24 cellular contexts compared by ENCODE assay signal in genomic region chr7:27303021-27303420, GRCh38.
DNase-seq lines count a peak whose midpoint lies in the region; ATAC-seq, FAIRE-seq and TF ChIP-seq lines count a peak whose summit lies in the region.
"Had no signal": no experiment of that assay in that cellular context is flagged by ENCODE, and none has a peak within 500 bp of the region (broad histone marks: within the 10 kb centered on the region; RNA-seq: fewer than 3 reads in every experiment).

No MANE protein-coding gene starts in this region.

- no peak for TF ChIP-seq POLR2A in testis (IDR thresholded peaks at IDR 0.05)

- intact Hi-C loops in testis (cut with DNase I; ENCODE audit: low total_unique reads) = no loop called here
- intact Hi-C loops in CD4-positive, alpha-beta T cell (cut with DNase I, micrococcal nuclease) = no loop called here

- FAIRE-seq in frontal cortex (lab: Jason Lieb, UNC) = no peak

- CTCF ChIA-PET in CD4-positive, alpha-beta T cell (lab: Charles Lee) = no interaction called here

- peaks cover 50% of the 10 kb centered on the region for H3K27me3 Mint-ChIP-seq in CD4-positive, alpha-beta T cell
- H3K27me3 Mint-ChIP-seq in natural killer cell treated with Interleukin-12 subunit alpha and Interleukin-12 subunit beta and Interleukin-15 and Interleukin-18, amount 100 ng/mL, for 72 hours = peaks cover 21 to 30% of the 10 kb centered on the region in 2 donors

- H3K36me3 ChIP-seq in GM23248 (ENCODE audit: low read depth) = no peaks in the 10 kb centered on the region
- H3K36me3 ChIP-seq in testis (ENCODE audit: low read depth, missing control alignments) = no peaks in the 10 kb centered on the region
- H3K36me3 ChIP-seq: BE2C, brain microvascular endothelial cell, colonic mucosa, neutrophil, transverse colon had no signal

- H3K79me2 ChIP-seq in GM23248 (ENCODE audit: insufficient read depth) = no peaks in the 10 kb centered on the region

- POLR2A ChIA-PET in CD4-positive, alpha-beta T cell (lab: Charles Lee) = no interaction called here

- no peak overlapping the region for H3K9ac ChIP-seq in GM23248

- in situ Hi-C loops in GM23248 (cut with MboI) = no loop called here

- H3K9me3 ChIP-seq in GM23248 (ENCODE audit: low read depth) (no peaks in the 10 kb centered on the region), testis (no peaks in the 10 kb centered on the region)
- no peaks in the 10 kb centered on the region for H3K9me3 ChIP-seq in CD4-positive, alpha-beta T cell (ENCODE audit: control insufficient read depth, low read length)
- H3K9me3 ChIP-seq: BE2C, Caco-2, colonic mucosa, neutrophil, transverse colon had no signal

- no peak overlapping the region for H3K4me3 Mint-ChIP-seq in CD4-positive, alpha-beta T cell
- H3K4me3 Mint-ChIP-seq in natural killer cell treated with Interleukin-12 subunit alpha and Interleukin-12 subunit beta and Interleukin-15 and Interleukin-18, amount 100 ng/mL, for 72 hours = no peak overlapping the region
- H3K4me3 Mint-ChIP-seq: activated naive CD8-positive, alpha-beta T cell treated with anti-CD3 and anti-CD28 coated beads, Interleukin-2, amount 50 U/mL, for 24 hours had no signal

- H3K4me1 ChIP-seq in GM23248 (ENCODE audit: insufficient read depth) (no peaks in the 10 kb centered on the region), testis (peaks cover 3% of the 10 kb centered on the region)
- H3K4me1 ChIP-seq: BE2C, Caco-2, colonic mucosa, transverse colon had no signal

- no peaks in the 10 kb centered on the region for H3K36me3 Mint-ChIP-seq in CD4-positive, alpha-beta T cell (ENCODE audit: low read depth)
- H3K36me3 Mint-ChIP-seq in natural killer cell treated with Interleukin-12 subunit alpha and Interleukin-12 subunit beta and Interleukin-15 and Interleukin-18, amount 100 ng/mL, for 72 hours = no peaks in the 10 kb centered on the region

- no peak overlapping the region for H3K4me2 ChIP-seq in GM23248 (ENCODE audit: unreplicated experiment)

- no peaks in the 10 kb centered on the region for H3K4me1 Mint-ChIP-seq in CD4-positive, alpha-beta T cell (ENCODE audit: low read depth)
- no peaks in the 10 kb centered on the region for H3K4me1 Mint-ChIP-seq in natural killer cell treated with Interleukin-12 subunit alpha and Interleukin-12 subunit beta and Interleukin-15 and Interleukin-18, amount 100 ng/mL, for 72 hours (ENCODE audit: low read depth in 2 of 2)
- H3K4me1 Mint-ChIP-seq: activated naive CD8-positive, alpha-beta T cell treated with anti-CD3 and anti-CD28 coated beads, Interleukin-2, amount 50 U/mL, for 24 hours had no signal

- 0 out of 2 replicates have a peak, but pooled peaks cover 14% of the 10 kb centered on the region for H3F3A ChIP-seq in GM23248 (ENCODE audit: insufficient read depth)

- H3K27ac ChIP-seq in GM23248 (no peak overlapping the region), testis (no peak overlapping the region)
- no peak overlapping the region for H3K27ac ChIP-seq in CD4-positive, alpha-beta T cell (ENCODE audit: low read depth, low read length)
- H3K27ac ChIP-seq: brain microvascular endothelial cell, colonic mucosa, neutrophil, skin epidermis, transverse colon had no signal

- H3K27me3 ChIP-seq in GM23248 (replicated peaks; ENCODE audit: insufficient read depth) (no peaks in the 10 kb centered on the region; the same call in 1 of the 2 replicates), testis (no peaks in the 10 kb centered on the region)
- H3K27me3 ChIP-seq in CD4-positive, alpha-beta T cell (ENCODE audit: control insufficient read depth, insufficient read depth, low read length) = peaks cover 7% of the 10 kb centered on the region
- H3K27me3 ChIP-seq: brain microvascular endothelial cell, colonic mucosa, neutrophil, transverse colon had no signal

- H3K27ac Mint-ChIP-seq in CD4-positive, alpha-beta T cell = no peak overlapping the region
- H3K27ac Mint-ChIP-seq in natural killer cell treated with Interleukin-12 subunit alpha and Interleukin-12 subunit beta and Interleukin-15 and Interleukin-18, amount 100 ng/mL, for 72 hours = no peak overlapping the region
- H3K27ac Mint-ChIP-seq: activated naive CD8-positive, alpha-beta T cell treated with anti-CD3 and anti-CD28 coated beads, Interleukin-2, amount 50 U/mL, for 24 hours had no signal

- H3K4me3 ChIP-seq in GM23248 (no peak overlapping the region), epithelial cell of esophagus (ENCODE audit: low read length) (no peak overlapping the region), testis (no peak overlapping the region)
- H3K4me3 ChIP-seq: colonic mucosa, lung, skin epidermis, transverse colon had no signal

- H3K9me3 Mint-ChIP-seq in CD4-positive, alpha-beta T cell = no peaks in the 10 kb centered on the region
- no peaks in the 10 kb centered on the region for H3K9me3 Mint-ChIP-seq in natural killer cell treated with Interleukin-12 subunit alpha and Interleukin-12 subunit beta and Interleukin-15 and Interleukin-18, amount 100 ng/mL, for 72 hours
- H3K9me3 Mint-ChIP-seq: activated naive CD8-positive, alpha-beta T cell treated with anti-CD3 and anti-CD28 coated beads, Interleukin-2, amount 50 U/mL, for 24 hours had no signal

- H2AFZ ChIP-seq in GM23248 = no peak overlapping the region

- ATAC-seq in CD4-positive, alpha-beta T cell (ENCODE audit: poor library complexity) = no peak
- ATAC-seq in natural killer cell treated with Interleukin-12 subunit alpha and Interleukin-12 subunit beta and Interleukin-15 and Interleukin-18, amount 100 ng/mL, for 72 hours = no peak
- ATAC-seq: activated naive CD8-positive, alpha-beta T cell treated with anti-CD3 and anti-CD28 coated beads, Interleukin-2, amount 50 U/mL, for 24 hours had no signal

- WGBS in GM23248 (ENCODE audit: low coverage in 1 of 2, low lambda C conversion rate in 2 of 2, missing lambda C conversion rate in 2 of 2), 2 experiments = 54 to 60% methylated on average over 5 of the region's 5 CpGs
- WGBS in testis, 2 donors = 76 to 78% methylated on average over 5 of the region's 5 CpGs

- H3K9me2 ChIP-seq in GM23248 (ENCODE audit: insufficient read depth) = no peaks in the 10 kb centered on the region

- DNase-seq in GM23248 (peak; percentile 10), NCI-H1694 (lab: John Stamatoyannopoulos, UW) (peak; percentile 68), epithelial cell of esophagus (ENCODE audit: low read depth) (peak; percentile 90), testis (peak; percentile 35), frontal cortex (ENCODE audit: low spot score in 2 of 2) (no peak)
- DNase-seq in CD4-positive, alpha-beta T cell = no peak
- DNase-seq in natural killer cell treated with Interleukin-12 subunit alpha and Interleukin-12 subunit beta and Interleukin-15 and Interleukin-18, amount 100 ng/mL, for 72 hours (ENCODE audit: low spot score) = no peak
- DNase-seq: activated CD4-positive, alpha-beta T cell treated with anti-CD3 and anti-CD28 coated beads, Interleukin-2, amount 50 U/mL, for 1 hour; activated CD8-positive, alpha-beta memory T cell treated with anti-CD3 and anti-CD28 coated beads, Interleukin-2, amount 50 U/mL, for 4 hours; activated naive CD8-positive, alpha-beta T cell treated with anti-CD3 and anti-CD28 coated beads, Interleukin-2, amount 50 U/mL, for 24 hours; BE2C; brain microvascular endothelial cell; Caco-2; colonic mucosa; foreskin melanocyte; hypothalamus; NCI-H2081; SHP77 treated with DMSO at 0.1 percent for 48 hours; stimulated activated CD4-positive, alpha-beta T cell treated with anti-CD3 and anti-CD28 coated beads, Interleukin-2, amount 100 ng/mL, for 24 hours; stimulated activated naive CD4-positive, alpha-beta T cell treated with Interleukin-2 at 50 U/mL for 16 hours; transverse colon had no signal

- TF ChIP-seq CTCF in epithelial cell of esophagus (IDR thresholded peaks at IDR 0.05; ENCODE audit: insufficient read depth, low read depth, low read length, missing control alignments) (no peak), testis (IDR thresholded peaks at IDR 0.05) (no peak)
- no peak for TF ChIP-seq CTCF in CD4-positive, alpha-beta T cell (IDR thresholded peaks at IDR 0.05)

- no peaks in the 10 kb centered on the region for H4K20me1 ChIP-seq in GM23248 (ENCODE audit: insufficient read depth)

Comparison
In these comparisons a context has a peak if more than half of its experiments do, and no peak if none do; other contexts are left out.
1. DNase-seq: peak in GM23248 (single experiment), NCI-H1694 (single experiment), epithelial cell of esophagus (single experiment) and testis (single experiment); none in frontal cortex (0 of 2), CD4-positive, alpha-beta T cell (0 of 10) and natural killer cell treated with Interleukin-12 subunit alpha and Interleukin-12 subunit beta and Interleukin-15 and Interleukin-18, amount 100 ng/mL, for 72 hours (single experiment).